13 cellular contexts compared by ENCODE assay signal in the genomic region with DNA sequence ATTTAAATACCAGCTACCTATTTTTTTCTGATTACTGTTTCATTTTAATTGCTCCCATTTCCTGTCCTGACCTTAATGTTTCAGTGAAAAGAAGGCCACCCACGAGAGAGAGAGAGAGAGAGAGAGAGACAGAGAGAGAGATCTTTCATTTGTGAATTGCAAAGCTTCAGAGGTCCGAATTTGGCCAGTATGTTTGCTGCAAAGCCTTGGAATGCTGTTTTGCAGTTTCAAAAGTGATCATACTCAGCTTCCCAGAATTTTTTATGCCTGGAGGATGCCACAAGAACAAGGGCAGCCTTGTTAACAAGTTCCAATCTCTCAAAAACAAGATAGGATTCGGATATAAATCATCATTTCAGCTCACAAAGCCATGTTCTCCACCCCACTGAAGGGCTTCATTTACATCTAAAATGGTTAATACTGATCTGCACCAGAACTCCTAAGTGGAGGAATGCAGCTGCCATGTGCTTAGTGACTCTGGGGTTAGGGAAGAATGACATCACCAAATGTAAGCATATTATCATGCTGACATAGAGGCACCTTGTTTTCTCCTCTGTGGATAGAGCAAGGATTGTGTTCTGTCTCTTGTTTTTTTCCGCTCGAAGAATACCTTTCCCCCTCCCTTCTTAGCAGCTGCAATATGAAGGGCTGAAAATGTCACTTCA.
DNase-seq lines count a peak whose midpoint lies in the region; ATAC-seq and TF ChIP-seq lines count a peak whose summit lies in the region.
"Had no signal": no experiment of that assay in that cellular context is flagged by ENCODE, and none has a peak within 500 bp of the region (broad histone marks: within the 10 kb centered on the region; RNA-seq: fewer than 3 reads in every experiment).

No MANE protein-coding gene starts in this region.

- H3K27me3 Mint-ChIP-seq in activated T-cell treated with anti-CD3 and anti-CD28 coated beads, Interleukin-2, amount 50 U/mL, for 24 hours = no peaks in the 10 kb centered on the region
- peaks cover 3% of the 10 kb centered on the region for H3K27me3 Mint-ChIP-seq in WTC11 (ENCODE audit: low read depth)

- TF ChIP-seq EP300 in suprapubic skin (IDR thresholded peaks at IDR 0.05) = no peak

- no peak for DNase-seq in activated T-cell treated with anti-CD3 and anti-CD28 coated beads, Interleukin-2, amount 50 U/mL, for 24 hours
- DNase-seq in activated T-cell treated with anti-CD3 and anti-CD28 coated beads for 4 hours (no peak), WTC11 (ENCODE audit: low spot score) (no peak), iPS-NIHi11 (ENCODE audit: low spot score) (peak; percentile 56), superior temporal gyrus (ENCODE audit: extremely low spot score) (peak; percentile 18), suprapubic skin (ENCODE audit: low spot score in 2 of 2) (no peak), T-helper 9 cell (no peak)
- no peak for DNase-seq in activated CD4-positive, alpha-beta T cell treated with anti-CD3 and anti-CD28 coated beads, Interleukin-2, amount 50 U/mL, for 1 hour
- DNase-seq: effector CD8-positive, alpha-beta T cell; NK-92 treated with Interleukin-12 subunit alpha and Interleukin-12 subunit beta, amount 100 ng/mL, for 24 hours; stimulated activated naive CD8-positive, alpha-beta T cell treated with anti-CD3 and anti-CD28 coated beads, Interleukin-15, Interleukin-2, amounts not matched to agents 100 U/mL and 50 U/mL, for 24 hours; WERI-Rb-1 had no signal

- H3K4me1 ChIP-seq in suprapubic skin = no peaks in the 10 kb centered on the region

- H3K36me3 Mint-ChIP-seq in activated T-cell treated with anti-CD3 and anti-CD28 coated beads, Interleukin-2, amount 50 U/mL, for 24 hours (ENCODE audit: low read depth) = peaks cover 43% of the 10 kb centered on the region
- no peaks in the 10 kb centered on the region for H3K36me3 Mint-ChIP-seq in WTC11

- H3K27ac Mint-ChIP-seq in activated T-cell treated with anti-CD3 and anti-CD28 coated beads, Interleukin-2, amount 50 U/mL, for 24 hours = peak overlapping the region; percentile 19
- H3K27ac Mint-ChIP-seq in WTC11 = peak overlapping the region; percentile 69

- no peak for TF ChIP-seq CTCF in WTC11 (IDR thresholded peaks at IDR 0.05)
- no peak for TF ChIP-seq CTCF in suprapubic skin (IDR thresholded peaks at IDR 0.05)

- no peak for TF ChIP-seq POLR2A in suprapubic skin (IDR thresholded peaks at IDR 0.05)

- peak; percentile 79 for ATAC-seq in WTC11
- ATAC-seq: left lobe of liver; stimulated activated naive CD8-positive, alpha-beta T cell treated with anti-CD3 and anti-CD28 coated beads, Interleukin-15, Interleukin-2, amounts not matched to agents 100 U/mL and 50 U/mL, for 24 hours had no signal

- no peak overlapping the region for H3K4me3 ChIP-seq in suprapubic skin

- H3K36me3 ChIP-seq in suprapubic skin = no peaks in the 10 kb centered on the region
- H3K36me3 ChIP-seq: WERI-Rb-1 had no signal

- POLR2A ChIA-PET in WTC11 (lab: Charles Lee) = no interaction called here

- H3K4me3 Mint-ChIP-seq in activated T-cell treated with anti-CD3 and anti-CD28 coated beads, Interleukin-2, amount 50 U/mL, for 24 hours = no peak overlapping the region
- peak overlapping the region; percentile 10 for H3K4me3 Mint-ChIP-seq in WTC11

- no peaks in the 10 kb centered on the region for H3K27me3 ChIP-seq in suprapubic skin

- H3K4me1 Mint-ChIP-seq in activated T-cell treated with anti-CD3 and anti-CD28 coated beads, Interleukin-2, amount 50 U/mL, for 24 hours (ENCODE audit: low read depth) = peaks cover 55% of the 10 kb centered on the region
- H3K4me1 Mint-ChIP-seq in WTC11 = peaks cover 61% of the 10 kb centered on the region

- CTCF ChIA-PET in WTC11 (lab: Charles Lee) = interaction anchor here (0.9 kb wide), 1 partner anchor 95 kb away, joined by 3 read pairs; no protein-coding TSS in a partner anchor

- no peak overlapping the region for H3K27ac ChIP-seq in suprapubic skin
- H3K27ac ChIP-seq: WERI-Rb-1 had no signal

- H3K9me3 ChIP-seq in suprapubic skin = no peaks in the 10 kb centered on the region

- no peaks in the 10 kb centered on the region for H3K9me3 Mint-ChIP-seq in activated T-cell treated with anti-CD3 and anti-CD28 coated beads, Interleukin-2, amount 50 U/mL, for 24 hours
- no peaks in the 10 kb centered on the region for H3K9me3 Mint-ChIP-seq in WTC11

- WGBS in suprapubic skin = 50% methylated on average over 5 of the region's 5 CpGs

TF ChIP-seq in WTC11, 78 proteins besides CTCF, POLR2A, EP300 and RAD21:
- TF ChIP-seq, protein P1, sequence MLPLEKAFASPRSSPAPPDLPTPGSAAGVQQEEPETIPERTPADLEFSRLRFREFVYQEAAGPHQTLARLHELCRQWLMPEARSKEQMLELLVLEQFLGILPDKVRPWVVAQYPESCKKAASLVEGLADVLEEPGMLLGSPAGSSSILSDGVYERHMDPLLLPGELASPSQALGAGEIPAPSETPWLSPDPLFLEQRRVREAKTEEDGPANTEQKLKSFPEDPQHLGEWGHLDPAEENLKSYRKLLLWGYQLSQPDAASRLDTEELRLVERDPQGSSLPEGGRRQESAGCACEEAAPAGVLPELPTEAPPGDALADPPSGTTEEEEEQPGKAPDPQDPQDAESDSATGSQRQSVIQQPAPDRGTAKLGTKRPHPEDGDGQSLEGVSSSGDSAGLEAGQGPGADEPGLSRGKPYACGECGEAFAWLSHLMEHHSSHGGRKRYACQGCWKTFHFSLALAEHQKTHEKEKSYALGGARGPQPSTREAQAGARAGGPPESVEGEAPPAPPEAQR (CRISPR knock-in tag; IDR thresholded peaks at IDR 0.05) = no peak
- peak; percentile 71; the same call in 1 of the 2 replicates for TF ChIP-seq ZBTB21 (CRISPR knock-in tag; IDR thresholded peaks at IDR 0.05; ENCODE audit: borderline replicate concordance)
TF ChIP-seq in WTC11: peak in this region for 1.

Comparison
In these comparisons a context has a peak if more than half of its experiments do, and no peak if none do; other contexts are left out.
1. DNase-seq: peak in iPS-NIHi11 (single experiment) and superior temporal gyrus (single experiment); none in activated T-cell treated with anti-CD3 and anti-CD28 coated beads, Interleukin-2, amount 50 U/mL, for 24 hours (single experiment), activated T-cell treated with anti-CD3 and anti-CD28 coated beads for 4 hours (single experiment), WTC11 (single experiment), suprapubic skin (0 of 2), activated CD4-positive, alpha-beta T cell treated with anti-CD3 and anti-CD28 coated beads, Interleukin-2, amount 50 U/mL, for 1 hour (single experiment) and T-helper 9 cell (single experiment).